Comparison of ENCODE assay signal across 9 cellular contexts in the genomic region with DNA sequence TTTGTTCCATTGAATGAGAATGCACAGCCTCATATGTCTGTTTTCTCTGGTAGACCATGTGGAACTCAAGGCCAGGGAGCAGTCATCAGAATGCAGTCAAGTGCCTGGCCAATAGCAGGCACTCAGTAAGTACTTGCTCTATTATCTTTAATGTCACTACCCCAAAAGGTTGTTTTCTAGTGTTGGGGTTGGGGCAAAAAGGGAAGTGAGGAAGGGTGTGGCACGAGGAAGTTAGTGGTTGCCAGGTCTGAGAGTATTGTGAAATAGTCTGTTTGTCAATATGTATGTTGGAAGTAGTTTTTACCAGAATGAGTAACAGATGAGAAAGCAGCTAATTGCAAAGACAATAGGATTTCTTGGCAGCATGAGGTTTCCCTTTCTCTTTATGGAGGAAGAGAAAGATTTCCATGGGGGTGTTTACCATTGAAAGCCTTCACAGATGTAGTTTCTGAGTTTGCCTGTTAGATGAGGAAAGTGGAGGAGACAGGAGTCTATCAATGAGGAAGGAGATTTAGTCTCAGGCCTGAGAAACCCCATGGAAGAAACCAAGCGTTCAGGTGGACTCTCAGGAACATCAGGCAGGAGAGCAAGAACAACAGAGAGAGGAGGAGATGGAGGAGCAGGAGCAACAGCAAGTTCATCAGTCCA. TPM values are rescaled to one million over a fixed set of nuclear protein-coding genes. Genes with fewer than 3 reads are reported as not detected.
DNase-seq lines count a peak whose midpoint lies in the region; ATAC-seq and TF ChIP-seq lines count a peak whose summit lies in the region.
"Had no signal": no experiment of that assay in that cellular context is flagged by ENCODE, and none has a peak within 500 bp of the region (broad histone marks: within the 10 kb centered on the region; RNA-seq: fewer than 3 reads in every experiment).

No MANE protein-coding gene starts in this region.

- no peak overlapping the region for H3K9ac ChIP-seq in BLaER1

- peaks cover 54% of the 10 kb centered on the region for H3K36me3 ChIP-seq in BLaER1
- no peaks in the 10 kb centered on the region for H3K36me3 ChIP-seq in hepatocyte (replicated peaks; ENCODE audit: insufficient read depth, low read depth)
- H3K36me3 ChIP-seq: cardiac muscle cell had no signal

- in situ Hi-C loops in G401 (cut with HindIII; ENCODE audit: low sequenced_read_pairs) = no loop called here

- H3K79me2 ChIP-seq in hepatocyte = no peaks in the 10 kb centered on the region

- ATAC-seq in GM19397 (IDR thresholded peaks at IDR 0.05; ENCODE audit: unreplicated experiment) = peak; percentile 49
- peak; percentile 69 for ATAC-seq in HG03520 (IDR thresholded peaks at IDR 0.05; ENCODE audit: unreplicated experiment)
- peak; percentile 41 for ATAC-seq in activated CD8-positive, alpha-beta T cell treated with anti-CD3 and anti-CD28 coated beads for 36 hours
- ATAC-seq in left lobe of liver = peak; percentile 38

- WGBS in hepatocyte (ENCODE audit: low lambda C conversion rate, missing lambda C conversion rate) = 84% methylated on average over 2 of the region's 2 CpGs

- H3K9me3 ChIP-seq in BLaER1 = no peaks in the 10 kb centered on the region
- no peaks in the 10 kb centered on the region for H3K9me3 ChIP-seq in hepatocyte (ENCODE audit: low read depth)

- H3K36me3 Mint-ChIP-seq in activated CD8-positive, alpha-beta T cell treated with anti-CD3 and anti-CD28 coated beads for 36 hours (ENCODE audit: low read depth) = peaks cover 72% of the 10 kb centered on the region

- H3K27ac ChIP-seq in BLaER1 = no peak overlapping the region
- H3K27ac ChIP-seq in hepatocyte = no peak overlapping the region
- H3K27ac ChIP-seq: cardiac muscle cell had no signal

- CTCF ChIA-PET in activated CD8-positive, alpha-beta T cell treated with anti-CD3 and anti-CD28 coated beads for 36 hours (lab: Charles Lee) = interaction anchor here (1.3 to 7.6 kb wide), 14 partner anchors 9 to 168 kb away, joined by 4 to 156 read pairs (median 25); partner anchors contain the start of gene RIPOR2

- peaks cover 70% of the 10 kb centered on the region for H3K4me1 ChIP-seq in BLaER1
- no peaks in the 10 kb centered on the region for H3K4me1 ChIP-seq in hepatocyte (ENCODE audit: insufficient read depth)

- no peak for TF ChIP-seq CTCF in activated CD8-positive, alpha-beta T cell treated with anti-CD3 and anti-CD28 coated beads for 36 hours (IDR thresholded peaks at IDR 0.05)
- no peak for TF ChIP-seq CTCF in hepatocyte (IDR thresholded peaks at IDR 0.05; ENCODE audit: poor library complexity)

- H3K4me1 Mint-ChIP-seq in activated CD8-positive, alpha-beta T cell treated with anti-CD3 and anti-CD28 coated beads for 36 hours (ENCODE audit: low read depth) = peaks cover 78% of the 10 kb centered on the region

- H3K4me3 Mint-ChIP-seq in activated CD8-positive, alpha-beta T cell treated with anti-CD3 and anti-CD28 coated beads for 36 hours = peak overlapping the region; percentile 6

- H3K4me2 ChIP-seq in BLaER1 (peak overlapping the region; percentile 62; the same call in 1 of the 2 replicates), hepatocyte (no peak overlapping the region)

- H4K20me1 ChIP-seq in BLaER1 = no peaks in the 10 kb centered on the region
- no peaks in the 10 kb centered on the region for H4K20me1 ChIP-seq in hepatocyte (ENCODE audit: insufficient read depth, poor library complexity, severe bottlenecking)

- H3K9me2 ChIP-seq in hepatocyte (replicated peaks; ENCODE audit: insufficient read depth) = no peaks in the 10 kb centered on the region

- POLR2A ChIA-PET in activated CD8-positive, alpha-beta T cell treated with anti-CD3 and anti-CD28 coated beads for 36 hours (lab: Charles Lee) = interaction anchor here (0.6 to 4.2 kb wide), 8 partner anchors 9 to 149 kb away, joined by 3 to 28 read pairs (median 5); no protein-coding TSS in a partner anchor

- H3K27me3 ChIP-seq in BLaER1 (no peaks in the 10 kb centered on the region), hepatocyte (no peaks in the 10 kb centered on the region)
- H3K27me3 ChIP-seq: cardiac muscle cell had no signal

- H3K9me3 Mint-ChIP-seq in activated CD8-positive, alpha-beta T cell treated with anti-CD3 and anti-CD28 coated beads for 36 hours = no peaks in the 10 kb centered on the region

- intact Hi-C loops in activated CD8-positive, alpha-beta T cell treated with anti-CD3 and anti-CD28 coated beads for 36 hours (cut with micrococcal nuclease) = loop anchor here (5.0 kb wide), 1 partner anchor 214 kb away; no protein-coding TSS in a partner anchor

- peak; percentile 45 for DNase-seq in activated CD8-positive, alpha-beta T cell treated with anti-CD3 and anti-CD28 coated beads for 36 hours
- DNase-seq in left lobe of liver (ENCODE audit: low spot score) = no peak
- DNase-seq in hepatocyte (ENCODE audit: low spot score) = no peak
- no peak for DNase-seq in G401 (ENCODE audit: low spot score)
- no peak for DNase-seq in activated CD4-positive, CD25-positive, alpha-beta regulatory T cell treated with anti-CD3 and anti-CD28 coated beads, Interleukin-2, amount 50 U/mL, for 72 hours

- H3K4me3 ChIP-seq in BLaER1 (no peak overlapping the region), hepatocyte (no peak overlapping the region)
- H3K4me3 ChIP-seq: cardiac muscle cell had no signal

- H3K27me3 Mint-ChIP-seq in activated CD8-positive, alpha-beta T cell treated with anti-CD3 and anti-CD28 coated beads for 36 hours = no peaks in the 10 kb centered on the region

- peak overlapping the region; percentile 87 for H3K27ac Mint-ChIP-seq in activated CD8-positive, alpha-beta T cell treated with anti-CD3 and anti-CD28 coated beads for 36 hours

- H2AFZ ChIP-seq in hepatocyte = no peak overlapping the region

RNA-seq across cellular contexts. Expression of gene ARMH2, which starts 59.6 kb away (rescaled TPM):
- total RNA-seq in activated CD8-positive, alpha-beta T cell treated with anti-CD3 and anti-CD28 coated beads for 36 hours = under 1 TPM in 1 of 2 experiments, not detected in 1; 0.40 TPM
- total RNA-seq in left lobe of liver (not detected), hepatocyte (not detected in 2 replicates)
- polyA plus RNA-seq in hepatocyte = not detected in 2 replicates
- not detected in 2 replicates for total RNA-seq in G401 (2014; rRNA removed; shearing (Covaris generic))
- total RNA-seq: cardiac muscle cell had no signal
- polyA plus RNA-seq: cardiac muscle cell had no signal
